Comparison of ENCODE assay signal across 1 cellular context in the genomic region with DNA sequence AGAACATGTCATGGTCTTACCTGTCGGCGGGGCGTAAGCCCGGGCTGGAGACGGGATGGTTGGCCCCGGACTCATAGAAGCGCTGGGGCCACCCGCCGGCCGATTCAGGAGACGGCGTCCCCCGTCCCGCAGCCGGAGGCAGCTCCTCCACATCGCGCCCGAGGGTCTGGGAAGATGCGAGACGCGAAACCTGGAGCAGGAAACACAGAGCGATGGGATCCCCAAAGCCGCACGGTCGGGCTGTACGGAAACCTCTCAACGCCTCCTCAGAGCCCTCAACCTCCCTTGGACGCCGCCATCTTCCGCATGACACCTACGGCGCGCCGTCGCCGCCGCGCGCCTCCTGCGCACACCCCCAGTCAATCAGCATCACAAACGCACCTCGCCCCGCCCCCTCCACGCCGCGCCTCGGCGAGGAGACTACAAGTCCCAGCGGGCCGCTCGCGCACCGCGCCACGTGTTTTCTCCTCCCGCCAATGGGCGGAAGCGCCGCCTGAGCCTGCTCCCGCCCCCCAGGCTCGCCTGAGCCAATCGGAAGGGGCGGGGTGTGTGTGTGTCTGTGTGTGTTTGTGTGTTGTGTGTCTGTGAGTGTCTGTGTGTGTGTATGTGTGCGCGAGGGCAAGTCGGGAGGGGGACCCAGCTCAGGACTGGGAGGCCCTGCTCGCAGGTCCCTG.
TF ChIP-seq lines count a peak whose summit lies in the region.

A gene (minus strand): TSS at position 308 of the 674 bp plus-strand sequence. CDS start 155 bp downstream, at position 153.
A gene (plus strand): TSS at position 548 of the 674 bp plus-strand sequence. CDS start 57 bp downstream, at position 605.

TF ChIP-seq in GM12878, 131 proteins besides CTCF, POLR2A, EP300 and RAD21 (continued from another document and continues in another):
- TF ChIP-seq NBN (IDR thresholded peaks at IDR 0.05) (peak; percentile 86; the same call in 1 of the 2 replicates), RB1 (IDR thresholded peaks at IDR 0.05; ENCODE audit: borderline replicate concordance) (peak; percentile 74), TBL1XR1 (IDR thresholded peaks at IDR 0.05; ENCODE audit: low read depth, low read length) (peak; percentile 32; the same call in 1 of the 2 replicates), ZNF24 (IDR thresholded peaks at IDR 0.05) (no peak), MEF2B (IDR thresholded peaks at IDR 0.05; ENCODE audit: partially characterized antibody, poor library complexity, severe bottlenecking) (no peak), CHD2 (IDR thresholded peaks at IDR 0.05; ENCODE audit: borderline replicate concordance, low read depth, low read length) (peak; percentile 96), MXI1 (IDR thresholded peaks at IDR 0.05; ENCODE audit: low read depth, low read length) (peak; percentile 88), RFX5 (IDR thresholded peaks at IDR 0.05; ENCODE audit: low read depth, low read length) (peak; percentile 65; the same call in 1 of the 2 replicates), RAD51 (IDR thresholded peaks at IDR 0.05) (peak; percentile 93), MYB (IDR thresholded peaks at IDR 0.05; ENCODE audit: borderline replicate concordance, low read depth, low read length) (no peak), SMAD5 (IDR thresholded peaks at IDR 0.05; ENCODE audit: low read depth) (no peak), SRF (IDR thresholded peaks at IDR 0.05; ENCODE audit: low read depth in 2 of 2, low read length in 2 of 2) (peak in 1 of 2 experiments; percentile 72; a peak in 2 of 4 replicates), SIN3A (IDR thresholded peaks at IDR 0.05; ENCODE audit: low read depth, low read length) (peak; percentile 80; the same call in 1 of the 2 replicates), KLF5 (IDR thresholded peaks at IDR 0.05; ENCODE audit: partially characterized antibody) (peak; percentile 82), NR2C1 (IDR thresholded peaks at IDR 0.05) (peak; percentile 51), MTA3 (IDR thresholded peaks at IDR 0.05; ENCODE audit: borderline replicate concordance, low read length) (no peak), ZNF207 (IDR thresholded peaks at IDR 0.05; ENCODE audit: borderline replicate concordance) (peak; percentile 89; the same call in 1 of the 2 replicates), CREM (IDR thresholded peaks at IDR 0.05; ENCODE audit: low read depth) (peak; percentile 97), EGR1 (IDR thresholded peaks at IDR 0.05; ENCODE audit: borderline replicate concordance in 1 of 2, low read depth in 2 of 2, low read length in 2 of 2) (peak; percentile 54 to 79), BHLHE40 (IDR thresholded peaks at IDR 0.05; ENCODE audit: borderline replicate concordance in 1 of 2, low read depth in 2 of 2, low read length in 1 of 2) (peak; percentile 51 to 69), ASH2L (IDR thresholded peaks at IDR 0.05; ENCODE audit: borderline replicate concordance, low read depth) (no peak), YY1 (IDR thresholded peaks at IDR 0.05; ENCODE audit: low read depth, low read length) (peak; percentile 99), RCOR1 (conservative IDR thresholded peaks at IDR 0.05; ENCODE audit: low read depth, low read length) (peak; percentile 81; the same call in 1 of the 2 replicates), CHD1 (IDR thresholded peaks at IDR 0.05; ENCODE audit: low read depth, low read length) (no peak), CBX3 (IDR thresholded peaks at IDR 0.05; ENCODE audit: borderline replicate concordance, low read depth) (no peak), GATAD2B (conservative IDR thresholded peaks at IDR 0.05; ENCODE audit: low read depth) (peak; percentile 74), BACH1 (IDR thresholded peaks at IDR 0.05; ENCODE audit: borderline replicate concordance) (no peak), TARDBP (IDR thresholded peaks at IDR 0.05; ENCODE audit: borderline replicate concordance) (peak; percentile 94), HDAC6 (IDR thresholded peaks at IDR 0.05; ENCODE audit: unreplicated experiment) (no peak), NR2F1 (conservative IDR thresholded peaks at IDR 0.05) (no peak), CREB1 (IDR thresholded peaks at IDR 0.05; ENCODE audit: low read depth) (peak; percentile 97), FOXM1 (IDR thresholded peaks at IDR 0.05; ENCODE audit: low read depth, low read length) (no peak), ZNF217 (IDR thresholded peaks at IDR 0.05) (no peak), KAT2A (conservative IDR thresholded peaks at IDR 0.05; ENCODE audit: control insufficient read depth, low read depth, low read length) (no peak), TCF12 (IDR thresholded peaks at IDR 0.05; ENCODE audit: low read depth, low read length) (0 out of 2 replicates have a peak, but pooled peaks have one; percentile 13)
- TF ChIP-seq, protein P1, sequence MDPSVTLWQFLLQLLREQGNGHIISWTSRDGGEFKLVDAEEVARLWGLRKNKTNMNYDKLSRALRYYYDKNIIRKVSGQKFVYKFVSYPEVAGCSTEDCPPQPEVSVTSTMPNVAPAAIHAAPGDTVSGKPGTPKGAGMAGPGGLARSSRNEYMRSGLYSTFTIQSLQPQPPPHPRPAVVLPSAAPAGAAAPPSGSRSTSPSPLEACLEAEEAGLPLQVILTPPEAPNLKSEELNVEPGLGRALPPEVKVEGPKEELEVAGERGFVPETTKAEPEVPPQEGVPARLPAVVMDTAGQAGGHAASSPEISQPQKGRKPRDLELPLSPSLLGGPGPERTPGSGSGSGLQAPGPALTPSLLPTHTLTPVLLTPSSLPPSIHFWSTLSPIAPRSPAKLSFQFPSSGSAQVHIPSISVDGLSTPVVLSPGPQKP (IDR thresholded peaks at IDR 0.05; ENCODE audit: low read depth, low read length), result 0 out of 2 replicates have a peak, but pooled peaks have one; percentile 48
- TF ChIP-seq, protein P2, sequence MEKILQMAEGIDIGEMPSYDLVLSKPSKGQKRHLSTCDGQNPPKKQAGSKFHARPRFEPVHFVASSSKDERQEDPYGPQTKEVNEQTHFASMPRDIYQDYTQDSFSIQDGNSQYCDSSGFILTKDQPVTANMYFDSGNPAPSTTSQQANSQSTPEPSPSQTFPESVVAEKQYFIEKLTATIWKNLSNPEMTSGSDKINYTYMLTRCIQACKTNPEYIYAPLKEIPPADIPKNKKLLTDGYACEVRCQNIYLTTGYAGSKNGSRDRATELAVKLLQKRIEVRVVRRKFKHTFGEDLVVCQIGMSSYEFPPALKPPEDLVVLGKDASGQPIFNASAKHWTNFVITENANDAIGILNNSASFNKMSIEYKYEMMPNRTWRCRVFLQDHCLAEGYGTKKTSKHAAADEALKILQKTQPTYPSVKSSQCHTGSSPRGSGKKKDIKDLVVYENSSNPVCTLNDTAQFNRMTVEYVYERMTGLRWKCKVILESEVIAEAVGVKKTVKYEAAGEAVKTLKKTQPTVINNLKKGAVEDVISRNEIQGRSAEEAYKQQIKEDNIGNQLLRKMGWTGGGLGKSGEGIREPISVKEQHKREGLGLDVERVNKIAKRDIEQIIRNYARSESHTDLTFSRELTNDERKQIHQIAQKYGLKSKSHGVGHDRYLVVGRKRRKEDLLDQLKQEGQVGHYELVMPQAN (conservative IDR thresholded peaks at IDR 0.05), result peak; percentile 46
- TF ChIP-seq, protein P3, sequence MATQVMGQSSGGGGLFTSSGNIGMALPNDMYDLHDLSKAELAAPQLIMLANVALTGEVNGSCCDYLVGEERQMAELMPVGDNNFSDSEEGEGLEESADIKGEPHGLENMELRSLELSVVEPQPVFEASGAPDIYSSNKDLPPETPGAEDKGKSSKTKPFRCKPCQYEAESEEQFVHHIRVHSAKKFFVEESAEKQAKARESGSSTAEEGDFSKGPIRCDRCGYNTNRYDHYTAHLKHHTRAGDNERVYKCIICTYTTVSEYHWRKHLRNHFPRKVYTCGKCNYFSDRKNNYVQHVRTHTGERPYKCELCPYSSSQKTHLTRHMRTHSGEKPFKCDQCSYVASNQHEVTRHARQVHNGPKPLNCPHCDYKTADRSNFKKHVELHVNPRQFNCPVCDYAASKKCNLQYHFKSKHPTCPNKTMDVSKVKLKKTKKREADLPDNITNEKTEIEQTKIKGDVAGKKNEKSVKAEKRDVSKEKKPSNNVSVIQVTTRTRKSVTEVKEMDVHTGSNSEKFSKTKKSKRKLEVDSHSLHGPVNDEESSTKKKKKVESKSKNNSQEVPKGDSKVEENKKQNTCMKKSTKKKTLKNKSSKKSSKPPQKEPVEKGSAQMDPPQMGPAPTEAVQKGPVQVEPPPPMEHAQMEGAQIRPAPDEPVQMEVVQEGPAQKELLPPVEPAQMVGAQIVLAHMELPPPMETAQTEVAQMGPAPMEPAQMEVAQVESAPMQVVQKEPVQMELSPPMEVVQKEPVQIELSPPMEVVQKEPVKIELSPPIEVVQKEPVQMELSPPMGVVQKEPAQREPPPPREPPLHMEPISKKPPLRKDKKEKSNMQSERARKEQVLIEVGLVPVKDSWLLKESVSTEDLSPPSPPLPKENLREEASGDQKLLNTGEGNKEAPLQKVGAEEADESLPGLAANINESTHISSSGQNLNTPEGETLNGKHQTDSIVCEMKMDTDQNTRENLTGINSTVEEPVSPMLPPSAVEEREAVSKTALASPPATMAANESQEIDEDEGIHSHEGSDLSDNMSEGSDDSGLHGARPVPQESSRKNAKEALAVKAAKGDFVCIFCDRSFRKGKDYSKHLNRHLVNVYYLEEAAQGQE (IDR thresholded peaks at IDR 0.05; ENCODE audit: low read depth, low read length), result no peak
- TF ChIP-seq, protein P4, sequence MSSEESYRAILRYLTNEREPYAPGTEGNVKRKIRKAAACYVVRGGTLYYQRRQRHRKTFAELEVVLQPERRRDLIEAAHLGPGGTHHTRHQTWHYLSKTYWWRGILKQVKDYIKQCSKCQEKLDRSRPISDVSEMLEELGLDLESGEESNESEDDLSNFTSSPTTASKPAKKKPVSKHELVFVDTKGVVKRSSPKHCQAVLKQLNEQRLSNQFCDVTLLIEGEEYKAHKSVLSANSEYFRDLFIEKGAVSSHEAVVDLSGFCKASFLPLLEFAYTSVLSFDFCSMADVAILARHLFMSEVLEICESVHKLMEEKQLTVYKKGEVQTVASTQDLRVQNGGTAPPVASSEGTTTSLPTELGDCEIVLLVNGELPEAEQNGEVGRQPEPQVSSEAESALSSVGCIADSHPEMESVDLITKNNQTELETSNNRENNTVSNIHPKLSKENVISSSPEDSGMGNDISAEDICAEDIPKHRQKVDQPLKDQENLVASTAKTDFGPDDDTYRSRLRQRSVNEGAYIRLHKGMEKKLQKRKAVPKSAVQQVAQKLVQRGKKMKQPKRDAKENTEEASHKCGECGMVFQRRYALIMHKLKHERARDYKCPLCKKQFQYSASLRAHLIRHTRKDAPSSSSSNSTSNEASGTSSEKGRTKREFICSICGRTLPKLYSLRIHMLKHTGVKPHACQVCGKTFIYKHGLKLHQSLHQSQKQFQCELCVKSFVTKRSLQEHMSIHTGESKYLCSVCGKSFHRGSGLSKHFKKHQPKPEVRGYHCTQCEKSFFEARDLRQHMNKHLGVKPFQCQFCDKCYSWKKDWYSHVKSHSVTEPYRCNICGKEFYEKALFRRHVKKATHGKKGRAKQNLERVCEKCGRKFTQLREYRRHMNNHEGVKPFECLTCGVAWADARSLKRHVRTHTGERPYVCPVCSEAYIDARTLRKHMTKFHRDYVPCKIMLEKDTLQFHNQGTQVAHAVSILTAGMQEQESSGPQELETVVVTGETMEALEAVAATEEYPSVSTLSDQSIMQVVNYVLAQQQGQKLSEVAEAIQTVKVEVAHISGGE (CRISPR knock-in tag; IDR thresholded peaks at IDR 0.05), result no peak
- TF ChIP-seq, protein P5, sequence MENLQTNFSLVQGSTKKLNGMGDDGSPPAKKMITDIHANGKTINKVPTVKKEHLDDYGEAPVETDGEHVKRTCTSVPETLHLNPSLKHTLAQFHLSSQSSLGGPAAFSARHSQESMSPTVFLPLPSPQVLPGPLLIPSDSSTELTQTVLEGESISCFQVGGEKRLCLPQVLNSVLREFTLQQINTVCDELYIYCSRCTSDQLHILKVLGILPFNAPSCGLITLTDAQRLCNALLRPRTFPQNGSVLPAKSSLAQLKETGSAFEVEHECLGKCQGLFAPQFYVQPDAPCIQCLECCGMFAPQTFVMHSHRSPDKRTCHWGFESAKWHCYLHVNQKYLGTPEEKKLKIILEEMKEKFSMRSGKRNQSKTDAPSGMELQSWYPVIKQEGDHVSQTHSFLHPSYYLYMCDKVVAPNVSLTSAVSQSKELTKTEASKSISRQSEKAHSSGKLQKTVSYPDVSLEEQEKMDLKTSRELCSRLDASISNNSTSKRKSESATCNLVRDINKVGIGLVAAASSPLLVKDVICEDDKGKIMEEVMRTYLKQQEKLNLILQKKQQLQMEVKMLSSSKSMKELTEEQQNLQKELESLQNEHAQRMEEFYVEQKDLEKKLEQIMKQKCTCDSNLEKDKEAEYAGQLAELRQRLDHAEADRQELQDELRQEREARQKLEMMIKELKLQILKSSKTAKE (IDR thresholded peaks at IDR 0.05; ENCODE audit: low read depth, poor library complexity, severe bottlenecking), result no peak
- TF ChIP-seq, protein P6, sequence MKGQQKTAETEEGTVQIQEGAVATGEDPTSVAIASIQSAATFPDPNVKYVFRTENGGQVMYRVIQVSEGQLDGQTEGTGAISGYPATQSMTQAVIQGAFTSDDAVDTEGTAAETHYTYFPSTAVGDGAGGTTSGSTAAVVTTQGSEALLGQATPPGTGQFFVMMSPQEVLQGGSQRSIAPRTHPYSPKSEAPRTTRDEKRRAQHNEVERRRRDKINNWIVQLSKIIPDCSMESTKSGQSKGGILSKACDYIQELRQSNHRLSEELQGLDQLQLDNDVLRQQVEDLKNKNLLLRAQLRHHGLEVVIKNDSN (IDR thresholded peaks at IDR 0.05; ENCODE audit: borderline replicate concordance, extremely low read length, insufficient read depth, low read depth, low read length), result peak; percentile 98
- TF ChIP-seq, protein P7, sequence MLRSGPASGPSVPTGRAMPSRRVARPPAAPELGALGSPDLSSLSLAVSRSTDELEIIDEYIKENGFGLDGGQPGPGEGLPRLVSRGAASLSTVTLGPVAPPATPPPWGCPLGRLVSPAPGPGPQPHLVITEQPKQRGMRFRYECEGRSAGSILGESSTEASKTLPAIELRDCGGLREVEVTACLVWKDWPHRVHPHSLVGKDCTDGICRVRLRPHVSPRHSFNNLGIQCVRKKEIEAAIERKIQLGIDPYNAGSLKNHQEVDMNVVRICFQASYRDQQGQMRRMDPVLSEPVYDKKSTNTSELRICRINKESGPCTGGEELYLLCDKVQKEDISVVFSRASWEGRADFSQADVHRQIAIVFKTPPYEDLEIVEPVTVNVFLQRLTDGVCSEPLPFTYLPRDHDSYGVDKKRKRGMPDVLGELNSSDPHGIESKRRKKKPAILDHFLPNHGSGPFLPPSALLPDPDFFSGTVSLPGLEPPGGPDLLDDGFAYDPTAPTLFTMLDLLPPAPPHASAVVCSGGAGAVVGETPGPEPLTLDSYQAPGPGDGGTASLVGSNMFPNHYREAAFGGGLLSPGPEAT (IDR thresholded peaks at IDR 0.05; ENCODE audit: low read depth), result peak; percentile 87
- TF ChIP-seq, protein P8, sequence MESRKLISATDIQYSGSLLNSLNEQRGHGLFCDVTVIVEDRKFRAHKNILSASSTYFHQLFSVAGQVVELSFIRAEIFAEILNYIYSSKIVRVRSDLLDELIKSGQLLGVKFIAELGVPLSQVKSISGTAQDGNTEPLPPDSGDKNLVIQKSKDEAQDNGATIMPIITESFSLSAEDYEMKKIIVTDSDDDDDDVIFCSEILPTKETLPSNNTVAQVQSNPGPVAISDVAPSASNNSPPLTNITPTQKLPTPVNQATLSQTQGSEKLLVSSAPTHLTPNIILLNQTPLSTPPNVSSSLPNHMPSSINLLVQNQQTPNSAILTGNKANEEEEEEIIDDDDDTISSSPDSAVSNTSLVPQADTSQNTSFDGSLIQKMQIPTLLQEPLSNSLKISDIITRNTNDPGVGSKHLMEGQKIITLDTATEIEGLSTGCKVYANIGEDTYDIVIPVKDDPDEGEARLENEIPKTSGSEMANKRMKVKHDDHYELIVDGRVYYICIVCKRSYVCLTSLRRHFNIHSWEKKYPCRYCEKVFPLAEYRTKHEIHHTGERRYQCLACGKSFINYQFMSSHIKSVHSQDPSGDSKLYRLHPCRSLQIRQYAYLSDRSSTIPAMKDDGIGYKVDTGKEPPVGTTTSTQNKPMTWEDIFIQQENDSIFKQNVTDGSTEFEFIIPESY (IDR thresholded peaks at IDR 0.05), result no peak; the same call in 1 of the 2 replicates
